In genomic region chr2:54478899-54479298, GRCh38 we compare ENCODE assay signal across 21 cellular contexts.
"Had no signal": no experiment of that assay in that cellular context is flagged by ENCODE, and none has a peak within 500 bp of the region (broad histone marks: within the 10 kb centered on the region; RNA-seq: fewer than 3 reads in every experiment).

No MANE protein-coding gene starts in this region.

- H3K4me3 Mint-ChIP-seq: activated CD4-positive, alpha-beta memory T cell treated with anti-CD3 and anti-CD28 coated beads for 36 hours; activated naive CD8-positive, alpha-beta T cell treated with anti-CD3 and anti-CD28 coated beads for 36 hours; dendritic cell treated with granulocyte-macrophage colony-stimulating factor and Interleukin-4, amounts not matched to agents 40 ng/mL and 50 ng/mL, for 4 days; natural killer cell had no signal

- H3K27me3 ChIP-seq: tibial artery, vagina had no signal

- DNase-seq: activated CD4-positive, alpha-beta memory T cell treated with anti-CD3 and anti-CD28 coated beads for 36 hours; activated CD4-positive, alpha-beta T cell treated with anti-CD3 and anti-CD28 coated beads for 48 hours; activated naive CD4-positive, alpha-beta T cell treated with Interleukin-2 at 50 U/mL for 16 hours; activated naive CD8-positive, alpha-beta T cell treated with anti-CD3 and anti-CD28 coated beads for 36 hours; activated T-cell treated with anti-CD3 and anti-CD28 coated beads, Interleukin-2, amount 50 U/mL, for 48 hours; effector CD4-positive, alpha-beta T cell; erythroblast; foreskin melanocyte; midbrain; natural killer cell; retina; stimulated activated CD4-positive, alpha-beta T cell treated with anti-CD3 and anti-CD28 coated beads, Interleukin-2, amount 100 ng/mL, for 24 hours; stimulated activated CD8-positive, alpha-beta memory T cell treated with anti-CD3 and anti-CD28 coated beads, Interleukin-4, amount 100 ng/mL, for 48 hours; stimulated activated naive CD4-positive, alpha-beta T cell; tibial artery had no signal

- H3K36me3 Mint-ChIP-seq: activated CD4-positive, alpha-beta memory T cell treated with anti-CD3 and anti-CD28 coated beads for 36 hours; activated naive CD8-positive, alpha-beta T cell treated with anti-CD3 and anti-CD28 coated beads for 36 hours; natural killer cell had no signal

- FAIRE-seq: bronchial epithelial cell, endometrium, keratinocyte had no signal

- H3K4me1 Mint-ChIP-seq: activated naive CD8-positive, alpha-beta T cell treated with anti-CD3 and anti-CD28 coated beads for 36 hours had no signal

- H3K9me3 Mint-ChIP-seq: activated CD4-positive, alpha-beta memory T cell treated with anti-CD3 and anti-CD28 coated beads for 36 hours; activated naive CD8-positive, alpha-beta T cell treated with anti-CD3 and anti-CD28 coated beads for 36 hours had no signal

- H3K27ac Mint-ChIP-seq: activated CD4-positive, alpha-beta memory T cell treated with anti-CD3 and anti-CD28 coated beads for 36 hours; activated naive CD8-positive, alpha-beta T cell treated with anti-CD3 and anti-CD28 coated beads for 36 hours; dendritic cell treated with granulocyte-macrophage colony-stimulating factor and Interleukin-4, amounts not matched to agents 40 ng/mL and 50 ng/mL, for 4 days had no signal

- ATAC-seq: natural killer cell, SK-N-SH treated with all-trans-retinoic acid at 6 μM for 48 hours had no signal

- H3K27me3 Mint-ChIP-seq: activated CD4-positive, alpha-beta memory T cell treated with anti-CD3 and anti-CD28 coated beads for 36 hours; activated naive CD8-positive, alpha-beta T cell treated with anti-CD3 and anti-CD28 coated beads for 36 hours; dendritic cell treated with granulocyte-macrophage colony-stimulating factor and Interleukin-4, amounts not matched to agents 40 ng/mL and 50 ng/mL, for 4 days had no signal

- H3K36me3 ChIP-seq: tibial artery, vagina had no signal

- H3K27ac ChIP-seq: tibial artery, vagina had no signal

- H3K9me3 ChIP-seq: tibial artery had no signal

- H3K4me3 ChIP-seq: tibial artery, vagina had no signal
